8 cellular contexts compared by ENCODE assay signal in genomic region chr1:161117681-161118581, GRCh38.
A peak's percentile ranks its signal among the peaks of the same experiment; 100 is the strongest.
DNase-seq lines count a peak whose midpoint lies in the region; ATAC-seq lines count a peak whose summit lies in the region.

TSS of gene NIT1 (plus strand) at chr1:161118105. CDS start at chr1:161118177, 72 bp downstream.
TSS of gene PFDN2 (minus strand) at chr1:161118037. CDS start at chr1:161118026, 11 bp downstream.

- ATAC-seq in GM18909 (IDR thresholded peaks at IDR 0.05; ENCODE audit: poor library complexity, unreplicated experiment), result peak; percentile 82
- ATAC-seq in HG03159 (IDR thresholded peaks at IDR 0.05; ENCODE audit: unreplicated experiment), result peak; percentile 86

- DNase-seq in AG08396 (ENCODE audit: low spot score) (peak; percentile 94), NCI-H2227 treated with DMSO at 0.1 percent for 48 hours (lab: John Stamatoyannopoulos, UW) (peak; percentile 90), cerebellar nuclear complex (lab: John Stamatoyannopoulos, UW) (peak; percentile 2 to 44), islet precursor cell (peak; percentile 95)
- peak; percentile 87 for DNase-seq in activated CD4-positive, CD25-positive, alpha-beta regulatory T cell treated with anti-CD3 and anti-CD28 coated beads, Interleukin-2, amount 50 U/mL, for 72 hours
- DNase-seq in stimulated activated CD4-positive, alpha-beta T cell treated with anti-CD3 and anti-CD28 coated beads, Interleukin-12 subunit alpha, Interleukin-12 subunit beta, amount 100 ng/mL, for 4 hours, result peak; percentile 85

Comparison
In these comparisons a context has a peak if more than half of its experiments do, and no peak if none do; other contexts are left out.
1. Peak in every context shown above with its lines: DNase-seq and ATAC-seq.
2. DNase-seq: peak in every context shown above with its lines; median percentile 95 in islet precursor cell; 94 in AG08396; 90 in NCI-H2227 treated with DMSO at 0.1 percent for 48 hours; 87 in activated CD4-positive, CD25-positive, alpha-beta regulatory T cell treated with anti-CD3 and anti-CD28 coated beads, Interleukin-2, amount 50 U/mL, for 72 hours; 85 in stimulated activated CD4-positive, alpha-beta T cell treated with anti-CD3 and anti-CD28 coated beads, Interleukin-12 subunit alpha, Interleukin-12 subunit beta, amount 100 ng/mL, for 4 hours; 23 in cerebellar nuclear complex.